In the genomic region with DNA sequence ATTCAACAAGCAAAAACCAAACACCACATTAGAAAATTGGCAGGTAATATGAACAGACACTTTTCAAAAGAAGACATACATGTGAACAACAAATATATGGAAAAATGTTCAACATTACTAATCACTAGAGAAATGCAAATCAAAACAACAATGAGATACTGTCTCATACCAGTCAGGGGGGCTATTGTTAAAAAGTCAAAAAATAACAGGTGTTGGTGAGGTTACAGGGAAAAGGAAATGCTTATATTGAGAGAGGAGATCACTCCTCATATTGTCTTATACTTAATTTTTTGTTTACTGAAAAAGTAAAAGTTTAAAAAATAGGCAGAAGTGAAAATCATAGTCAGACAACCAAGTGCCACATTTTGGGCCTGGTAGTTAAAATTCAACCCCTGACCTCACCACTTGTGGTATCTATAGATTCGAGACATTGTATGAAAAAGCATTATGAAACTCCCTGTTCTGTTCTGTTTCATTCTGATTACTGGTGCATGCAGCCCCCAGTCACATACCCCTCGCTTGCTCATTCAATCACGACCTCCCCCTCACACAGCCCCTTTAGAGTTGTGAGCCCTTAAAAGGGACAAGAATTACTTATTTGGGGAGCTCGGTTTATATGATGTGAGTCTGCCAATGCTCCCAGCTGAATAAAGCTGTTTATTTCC, we compare ENCODE assay signal across 28 cellular contexts.
DNase-seq lines count a peak whose midpoint lies in the region; ATAC-seq and FAIRE-seq lines count a peak whose summit lies in the region.
"Had no signal": no experiment of that assay in that cellular context is flagged by ENCODE, and none has a peak within 500 bp of the region (broad histone marks: within the 10 kb centered on the region; RNA-seq: fewer than 3 reads in every experiment).

No MANE protein-coding gene starts in this region.

- ATAC-seq in HG02759 (IDR thresholded peaks at IDR 0.05; ENCODE audit: unreplicated experiment): peak; percentile 85
- peak; percentile 53 for ATAC-seq in HG03175 (IDR thresholded peaks at IDR 0.05; ENCODE audit: unreplicated experiment)
- ATAC-seq in GM18519 (IDR thresholded peaks at IDR 0.05; ENCODE audit: low FRiP score, unreplicated experiment): no peak
- ATAC-seq in GM19023 (IDR thresholded peaks at IDR 0.05; ENCODE audit: unreplicated experiment): no peak
- ATAC-seq: CD8-positive, alpha-beta T cell; T-cell had no signal

- H3K36me3 ChIP-seq in effector memory CD4-positive, alpha-beta T cell (ENCODE audit: control insufficient read depth, insufficient read depth, low read length): no peaks in the 10 kb centered on the region

- in situ Hi-C loops in KBM-7 (cut with MboI; ENCODE audit: low pct_unique_long_range_greater_than_20kb, low sequenced_read_pairs): no loop called here

- H3K27me3 ChIP-seq in effector memory CD4-positive, alpha-beta T cell (replicated peaks; ENCODE audit: control insufficient read depth, insufficient read depth, low read length, poor library complexity, severe bottlenecking): no peaks in the 10 kb centered on the region

- H3K4me1 ChIP-seq in effector memory CD4-positive, alpha-beta T cell (ENCODE audit: control insufficient read depth, insufficient read depth, low read length, poor library complexity, severe bottlenecking): no peaks in the 10 kb centered on the region

- H3K4me3 ChIP-seq in effector memory CD4-positive, alpha-beta T cell (ENCODE audit: insufficient read depth, low read depth, low read length, poor library complexity, severe bottlenecking): no peak overlapping the region

- H3K9me3 ChIP-seq in effector memory CD4-positive, alpha-beta T cell (ENCODE audit: control insufficient read depth, low read length): no peaks in the 10 kb centered on the region

- FAIRE-seq in GM18507 (lab: Jason Lieb, UNC) (peak; percentile 70), GM19239 (lab: Jason Lieb, UNC) (peak; percentile 55)
- FAIRE-seq: GM12891 had no signal

- no peak for DNase-seq in GM18507 (ENCODE audit: extremely low spot score, insufficient read length, low read depth)
- no peak for DNase-seq in GM19239 (ENCODE audit: insufficient read length, low spot score)
- no peak for DNase-seq in KBM-7
- DNase-seq in effector memory CD4-positive, alpha-beta T cell: no peak
- DNase-seq: CD8-positive, alpha-beta T cell; DMS 273 treated with DMSO at 0.1 percent for 48 hours; DMS79 treated with DMSO at 0.1 percent for 48 hours; GF-D8; Karpas-422; NCI-H1092; NCI-H1436; NCI-H187; NCI-H2081 treated with DMSO at 0.1 percent for 48 hours; NCI-H2171; NCI-H226; NCI-H510A; NCI-H69; Right ventricle myocardium superior; RPMI8226; T-cell had no signal

- no peak overlapping the region for H3K27ac ChIP-seq in effector memory CD4-positive, alpha-beta T cell (ENCODE audit: insufficient read depth, low read length, poor library complexity, severe bottlenecking)
- H3K27ac ChIP-seq: 22Rv1, C4-2B, HL-60 had no signal

Comparison
In these comparisons a context has a peak if more than half of its experiments do, and no peak if none do; other contexts are left out.
1. ATAC-seq: peak in HG02759 (single experiment) and HG03175 (single experiment); none in GM18519 (single experiment) and GM19023 (single experiment).